ENCODE assay signal across 15 cellular contexts in genomic region chr4:148065069-148065468, GRCh38.
A peak's percentile ranks its signal among the peaks of the same experiment; 100 is the strongest.
DNase-seq lines count a peak whose midpoint lies in the region; ATAC-seq, FAIRE-seq and TF ChIP-seq lines count a peak whose summit lies in the region.
"Had no signal": no experiment of that assay in that cellular context is flagged by ENCODE, and none has a peak within 500 bp of the region (broad histone marks: within the 10 kb centered on the region; RNA-seq: fewer than 3 reads in every experiment).

No MANE protein-coding gene starts in this region.

- TF ChIP-seq POLR2A in ovary (IDR thresholded peaks at IDR 0.05) (no peak), HepG2 (IDR thresholded peaks at IDR 0.05; ENCODE audit: insufficient read depth in 1 of 2, low read depth in 2 of 2, low read length in 2 of 2) (no peak), gastroesophageal sphincter (IDR thresholded peaks at IDR 0.05) (no peak)

- 6 to 23% (median 12%) methylated on average over 5 of the region's 5 CpGs for WGBS in ovary, 3 donors
- WGBS in HepG2 (ENCODE audit: low lambda C conversion rate) = 65% methylated on average over 5 of the region's 5 CpGs
- 39 to 70% methylated on average over 3 to 5 of the region's 5 CpGs for WGBS in gastroesophageal sphincter (ENCODE audit: low coverage in 1 of 2), 2 donors

- H4K20me1 ChIP-seq in HepG2 (ENCODE audit: insufficient read depth, low read length) = no peaks in the 10 kb centered on the region

- no peaks in the 10 kb centered on the region for H3K36me3 ChIP-seq in ovary
- H3K36me3 ChIP-seq in HepG2 (replicated peaks in 1 of 2; ENCODE audit: control insufficient read depth in 1 of 2, insufficient read depth in 2 of 2, low read length in 2 of 2) = no peaks in the 10 kb centered on the region
- peaks cover 0 to 71% of the 10 kb centered on the region in 2 donors for H3K36me3 ChIP-seq in gastroesophageal sphincter

- POLR2A ChIA-PET in HepG2 (lab: Yijun Ruan, JAX) = no interaction called here

- H3K4me1 ChIP-seq in ovary (ENCODE audit: insufficient read depth) = peaks cover 23% of the 10 kb centered on the region
- no peaks in the 10 kb centered on the region for H3K4me1 ChIP-seq in HepG2 (ENCODE audit: insufficient read depth, low read length)
- peaks cover 3 to 76% (median 17%) of the 10 kb centered on the region in 3 donors for H3K4me1 ChIP-seq in gastroesophageal sphincter
- H3K4me1 ChIP-seq: SJSA1 had no signal

- H3K4me3 ChIP-seq in fibroblast of villous mesenchyme (ENCODE audit: low read depth, low read length) = no peak overlapping the region
- no peak overlapping the region for H3K4me3 ChIP-seq in ovary
- H3K4me3 ChIP-seq in HepG2 (replicated peaks in 1 of 3; ENCODE audit: insufficient read depth in 1 of 3, low read depth in 2 of 3, low read length in 3 of 3) = no peak overlapping the region
- no peak overlapping the region for H3K4me3 ChIP-seq in gastroesophageal sphincter
- H3K4me3 ChIP-seq: esophagus muscularis mucosa, SJSA1 had no signal

- no peak for FAIRE-seq in HepG2 (lab: Jason Lieb, UNC)
- FAIRE-seq: keratinocyte had no signal

- DNase-seq in Caki2 (ENCODE audit: low read depth) (peak; percentile 11), fibroblast of villous mesenchyme (ENCODE audit: low read depth) (peak; percentile 92), ovary (peak in 3 of 5 donors; percentile 43 to 63 (median 47)), HepG2 (ENCODE audit: low spot score) (no peak)
- DNase-seq in stimulated activated CD4-positive, alpha-beta T cell treated with anti-CD3 and anti-CD28 coated beads, Interleukin-2, amount 100 ng/mL, for 24 hours = no peak
- DNase-seq: NCI-H1048; NCI-H774; stimulated activated CD4-positive, alpha-beta T cell treated with anti-CD3 and anti-CD28 coated beads, Interleukin-4, amount 100 ng/mL, for 4 hours had no signal

- in situ Hi-C loops in Caki2 (cut with HindIII; ENCODE audit: low pct_unique_long_range_greater_than_20kb, low sequenced_read_pairs) (no loop called here), HepG2 (cut with HindIII; ENCODE audit: extremely low pct_ligation_motif_present, low pct_unique_long_range_greater_than_20kb) (no loop called here)

- no peaks in the 10 kb centered on the region for H3K79me2 ChIP-seq in HepG2 (ENCODE audit: insufficient read depth, low read length)

- H3K9me3 ChIP-seq in ovary (no peaks in the 10 kb centered on the region), HepG2 (ENCODE audit: low read length) (no peaks in the 10 kb centered on the region), gastroesophageal sphincter (no peaks in the 10 kb centered on the region)
- H3K9me3 ChIP-seq: esophagus muscularis mucosa, SJSA1 had no signal

- ATAC-seq in GM19452 (IDR thresholded peaks at IDR 0.05; ENCODE audit: unreplicated experiment) (no peak), HepG2 (no peak), gastroesophageal sphincter (no peak)
- ATAC-seq: WTC11 had no signal

- no peak overlapping the region for H3K4me2 ChIP-seq in HepG2 (ENCODE audit: low read depth, low read length)

- H3K9ac ChIP-seq in HepG2 (ENCODE audit: insufficient read depth, low read depth, low read length) = no peak overlapping the region

- H2AFZ ChIP-seq in HepG2 (ENCODE audit: low read length) = no peak overlapping the region

- intact Hi-C loops in ovary (cut with DNase I) (no loop called here), HepG2 (cut with micrococcal nuclease; ENCODE audit: unreplicated experiment) (no loop called here)

- H3K27ac ChIP-seq in angular gyrus (ENCODE audit: low read depth, low read length) = peak overlapping the region; percentile 53
- no peak overlapping the region for H3K27ac ChIP-seq in ovary
- H3K27ac ChIP-seq in HepG2 (ENCODE audit: extremely low read length, insufficient read depth, low read length) = no peak overlapping the region
- no peak overlapping the region for H3K27ac ChIP-seq in gastroesophageal sphincter
- H3K27ac ChIP-seq: esophagus muscularis mucosa, SJSA1 had no signal

- TF ChIP-seq CTCF in fibroblast of villous mesenchyme (IDR thresholded peaks at IDR 0.05; ENCODE audit: insufficient read depth, low read depth, low read length) (no peak), ovary (IDR thresholded peaks at IDR 0.05) (no peak), HepG2 (CRISPR knock-in tag; IDR thresholded peaks at IDR 0.05) (no peak), gastroesophageal sphincter (IDR thresholded peaks at IDR 0.05) (no peak)

- BruUV-seq in HepG2 (replicated peaks; lab: Mats Ljungman, UMichigan) = no TSS peak

- CTCF ChIA-PET in HepG2 (lab: Yijun Ruan, JAX; ENCODE audit: low intra/inter-chr PET ratio, low total read pairs) = no interaction called here

- TF ChIP-seq EP300 in ovary (IDR thresholded peaks at IDR 0.05) = no peak
- no peak for TF ChIP-seq EP300 in HepG2 (IDR thresholded peaks at IDR 0.05; ENCODE audit: low read depth in 2 of 2, low read length in 2 of 2)
- TF ChIP-seq EP300 in HepG2 (CRISPR knock-in tag; IDR thresholded peaks at IDR 0.05; ENCODE audit: borderline replicate concordance) = no peak
- no peak for TF ChIP-seq EP300 in gastroesophageal sphincter (IDR thresholded peaks at IDR 0.05)

- H3K27me3 ChIP-seq in ovary (no peaks in the 10 kb centered on the region), HepG2 (ENCODE audit: control insufficient read depth in 1 of 2, insufficient read depth in 2 of 2, low read length in 2 of 2) (no peaks in the 10 kb centered on the region), gastroesophageal sphincter (no peaks in the 10 kb centered on the region)
- H3K27me3 ChIP-seq: esophagus muscularis mucosa, SJSA1 had no signal

- no peak for TF ChIP-seq RAD21 in HepG2 (CRISPR knock-in tag; IDR thresholded peaks at IDR 0.05)

TF ChIP-seq in HepG2, 621 proteins besides CTCF, POLR2A, EP300 and RAD21:
- TF ChIP-seq MAFK (conservative IDR thresholded peaks at IDR 0.05 in 1 of 2, IDR thresholded peaks at IDR 0.05 in 1 of 2; ENCODE audit: low read length in 2 of 2) = 0 out of 4 replicates have a peak, but pooled peaks of 1 of the 2 experiments have one; percentile 8
- TF ChIP-seq, protein P1, sequence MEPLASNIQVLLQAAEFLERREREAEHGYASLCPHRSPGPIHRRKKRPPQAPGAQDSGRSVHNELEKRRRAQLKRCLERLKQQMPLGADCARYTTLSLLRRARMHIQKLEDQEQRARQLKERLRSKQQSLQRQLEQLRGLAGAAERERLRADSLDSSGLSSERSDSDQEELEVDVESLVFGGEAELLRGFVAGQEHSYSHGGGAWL (CRISPR knock-in tag; IDR thresholded peaks at IDR 0.05) = no peak

Comparison
In these comparisons a context has a peak if more than half of its experiments do, and no peak if none do; other contexts are left out.
1. DNase-seq: peak in Caki2 (single experiment), fibroblast of villous mesenchyme (single experiment) and ovary (3 of 5); none in stimulated activated CD4-positive, alpha-beta T cell treated with anti-CD3 and anti-CD28 coated beads, Interleukin-2, amount 100 ng/mL, for 24 hours (0 of 2) and HepG2 (single experiment).